ENCODE assay signal across 9 cellular contexts in genomic region chr7:122092964-122093797, GRCh38. TPM values are rescaled to one million over a fixed set of nuclear protein-coding genes. Genes with fewer than 3 reads are reported as not detected.
A peak's percentile ranks its signal among the peaks of the same experiment; 100 is the strongest.
DNase-seq lines count a peak whose midpoint lies in the region; ATAC-seq, FAIRE-seq and TF ChIP-seq lines count a peak whose summit lies in the region.
"Had no signal": no experiment of that assay in that cellular context is flagged by ENCODE, and none has a peak within 500 bp of the region (broad histone marks: within the 10 kb centered on the region; RNA-seq: fewer than 3 reads in every experiment).

No MANE protein-coding gene starts in this region.

- FAIRE-seq in D721Med (lab: Jason Lieb, UNC): peak; percentile 73

- ATAC-seq in GM19468 (IDR thresholded peaks at IDR 0.05; ENCODE audit: extremely low read depth, unreplicated experiment) (peak; percentile 84), HG03565 (IDR thresholded peaks at IDR 0.05; ENCODE audit: unreplicated experiment) (peak; percentile 98), esophagus mucosa (peak; percentile 72)

- H3K27me3 Mint-ChIP-seq in nephron (ENCODE audit: low read depth): no peaks in the 10 kb centered on the region
- H3K27me3 Mint-ChIP-seq: dendritic cell treated with granulocyte-macrophage colony-stimulating factor and Interleukin-4, amounts not matched to agents 40 ng/mL and 50 ng/mL, for 4 days had no signal

- no peak overlapping the region for H3K27ac ChIP-seq in substantia nigra (ENCODE audit: low read depth, low read length, poor library complexity, severe bottlenecking)

- DNase-seq in D721Med (ENCODE audit: insufficient read length, low spot score) (no peak), NCI-H748 (lab: John Stamatoyannopoulos, UW; ENCODE audit: unreplicated experiment) (peak; percentile 66), substantia nigra (lab: John Stamatoyannopoulos, UW) (peak in 36 of 49 donors; percentile 0 to 61 (median 19))
- peak; percentile 73 for DNase-seq in activated CD8-positive, alpha-beta memory T cell treated with anti-CD3 and anti-CD28 coated beads for 24 hours

- H3K9me3 Mint-ChIP-seq in nephron: no peaks in the 10 kb centered on the region
- H3K9me3 Mint-ChIP-seq: dendritic cell treated with granulocyte-macrophage colony-stimulating factor and Interleukin-4, amounts not matched to agents 40 ng/mL and 50 ng/mL, for 4 days had no signal

- H3K36me3 Mint-ChIP-seq in nephron (ENCODE audit: low read depth): peaks cover 16% of the 10 kb centered on the region

- H3K4me1 Mint-ChIP-seq in nephron: no peaks in the 10 kb centered on the region

- no peak overlapping the region for H3K4me3 Mint-ChIP-seq in nephron
- H3K4me3 Mint-ChIP-seq: dendritic cell treated with granulocyte-macrophage colony-stimulating factor and Interleukin-4, amounts not matched to agents 40 ng/mL and 50 ng/mL, for 4 days had no signal

- TF ChIP-seq CTCF in D721Med (IDR thresholded peaks at IDR 0.05; ENCODE audit: insufficient read depth, missing control alignments) (peak; percentile 96), nephron (IDR thresholded peaks at IDR 0.05; ENCODE audit: unreplicated experiment in 3 of 3) (peak; percentile 77 to 85 (median 81))

- no peak overlapping the region for H3K27ac Mint-ChIP-seq in nephron
- H3K27ac Mint-ChIP-seq: dendritic cell treated with granulocyte-macrophage colony-stimulating factor and Interleukin-4, amounts not matched to agents 40 ng/mL and 50 ng/mL, for 4 days had no signal

RNA-seq across cellular contexts. Expression of gene AASS, which starts 50.9 kb away (rescaled TPM):
- total RNA-seq in esophagus mucosa: 16.3 TPM
